13 cellular contexts compared by ENCODE assay signal in the genomic region with DNA sequence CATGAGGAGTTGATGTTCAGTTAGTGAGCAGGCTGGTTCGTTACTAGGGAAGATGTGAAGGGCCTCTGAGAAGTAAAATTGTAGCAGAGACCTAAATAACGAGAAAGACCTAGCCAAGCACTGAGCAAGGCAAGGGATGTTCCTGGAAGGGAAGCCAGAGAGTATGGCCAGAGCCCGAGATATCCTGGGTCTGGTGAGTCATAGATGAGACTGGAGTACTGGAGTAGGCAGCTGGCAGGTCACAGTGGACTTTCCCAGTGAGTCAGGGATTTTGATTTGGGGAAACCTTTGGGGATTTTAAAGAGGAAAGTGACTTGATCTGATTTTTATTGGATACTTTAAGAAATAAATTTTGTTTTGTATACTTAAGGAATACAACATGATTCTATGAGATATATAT.
DNase-seq lines count a peak whose midpoint lies in the region; ATAC-seq and TF ChIP-seq lines count a peak whose summit lies in the region.
"Had no signal": no experiment of that assay in that cellular context is flagged by ENCODE, and none has a peak within 500 bp of the region (broad histone marks: within the 10 kb centered on the region; RNA-seq: fewer than 3 reads in every experiment).

No MANE protein-coding gene starts in this region.

- H3K79me1 ChIP-seq in mesendoderm (ENCODE audit: low read length) = no peaks in the 10 kb centered on the region

- DNase-seq in AG08396 (ENCODE audit: low spot score) (peak; percentile 36), MG63 (peak; percentile 55), epithelial cell of proximal tubule (ENCODE audit: low read depth) (peak; percentile 40), mesendoderm (peak; percentile 16), GDM1 (lab: John Stamatoyannopoulos, UW) (no peak), NOMO-1 treated with dmso at 0.1 percent for 144 hours (lab: John Stamatoyannopoulos, UW; ENCODE audit: unreplicated experiment) (no peak)
- DNase-seq: activated T-cell treated with anti-CD3 and anti-CD28 coated beads, Interleukin-2, amount 50 U/mL, for 48 hours; colonic mucosa had no signal

- H3K79me2 ChIP-seq in mesendoderm (ENCODE audit: control insufficient read depth, insufficient read depth, low read length) = no peaks in the 10 kb centered on the region

- H4K5ac ChIP-seq in mesendoderm (ENCODE audit: low read length) = no peak overlapping the region

- ATAC-seq in HG03521 (IDR thresholded peaks at IDR 0.05; ENCODE audit: unreplicated experiment) (no peak), GM21619 (IDR thresholded peaks at IDR 0.05; ENCODE audit: unreplicated experiment) (no peak)
- ATAC-seq: GM12878 had no signal

- H2BK120ac ChIP-seq in mesendoderm (ENCODE audit: low read depth, low read length) = no peak overlapping the region

- TF ChIP-seq CTCF in epithelial cell of proximal tubule (conservative IDR thresholded peaks at IDR 0.05; ENCODE audit: low read depth, low read length) = no peak

- H3K18ac ChIP-seq in mesendoderm (ENCODE audit: low read length) = no peak overlapping the region

- no peak overlapping the region for H4K8ac ChIP-seq in mesendoderm (ENCODE audit: low read depth, low read length)

- H3K9ac ChIP-seq in mesendoderm (ENCODE audit: low read length) = no peak overlapping the region

- no peak overlapping the region for H3K4me2 ChIP-seq in mesendoderm (ENCODE audit: low read length)

- H3K27ac ChIP-seq in mesendoderm (ENCODE audit: low read depth, low read length) = no peak overlapping the region
- H3K27ac ChIP-seq: C4-2B, colonic mucosa, tibial nerve had no signal

- no peak overlapping the region for H3K56ac ChIP-seq in mesendoderm (ENCODE audit: low read length)

- H3K4ac ChIP-seq in mesendoderm (ENCODE audit: low read depth, low read length) = no peak overlapping the region

- no CpG with 5 or more reads among the region's 3 CpGs for WGBS in mesendoderm (ENCODE audit: extremely low coverage, insufficient coverage, low lambda C conversion rate)

- H3K9me3 ChIP-seq in MG63 = no peaks in the 10 kb centered on the region
- H3K9me3 ChIP-seq: colonic mucosa, tibial nerve had no signal

- no peak overlapping the region for H3K23ac ChIP-seq in mesendoderm (ENCODE audit: low read length)

- H2BK5ac ChIP-seq in mesendoderm (ENCODE audit: low read length) = no peak overlapping the region

- H2AK5ac ChIP-seq in mesendoderm (ENCODE audit: low read length) = no peak overlapping the region

- H3K4me1 ChIP-seq in mesendoderm (ENCODE audit: control insufficient read depth, low read depth, low read length) = no peaks in the 10 kb centered on the region
- H3K4me1 ChIP-seq: colonic mucosa, tibial nerve had no signal

- no peaks in the 10 kb centered on the region for H3K36me3 ChIP-seq in MG63
- no peaks in the 10 kb centered on the region for H3K36me3 ChIP-seq in mesendoderm (ENCODE audit: control insufficient read depth, insufficient read depth, low read length)
- H3K36me3 ChIP-seq: colonic mucosa, tibial nerve had no signal

- H2BK15ac ChIP-seq in mesendoderm (replicated peaks; ENCODE audit: low read depth) = no peak overlapping the region

- H3K4me3 ChIP-seq in MG63 = no peak overlapping the region
- H3K4me3 ChIP-seq in epithelial cell of proximal tubule (ENCODE audit: low read depth, low read length) = no peak overlapping the region
- no peak overlapping the region for H3K4me3 ChIP-seq in mesendoderm (ENCODE audit: low read length)
- H3K4me3 ChIP-seq: colonic mucosa, GM12878, tibial nerve had no signal

- no peaks in the 10 kb centered on the region for H3K27me3 ChIP-seq in MG63
- H3K27me3 ChIP-seq in mesendoderm (ENCODE audit: insufficient read depth, low read length, poor library complexity) = no peaks in the 10 kb centered on the region
- H3K27me3 ChIP-seq: colonic mucosa, tibial nerve had no signal

Comparison
In these comparisons a context has a peak if more than half of its experiments do, and no peak if none do; other contexts are left out.
1. DNase-seq: peak in AG08396 (single experiment), MG63 (single experiment), epithelial cell of proximal tubule (single experiment) and mesendoderm (single experiment); none in GDM1 (single experiment) and NOMO-1 treated with dmso at 0.1 percent for 144 hours (single experiment).